24 cellular contexts compared by ENCODE assay signal in the genomic region with DNA sequence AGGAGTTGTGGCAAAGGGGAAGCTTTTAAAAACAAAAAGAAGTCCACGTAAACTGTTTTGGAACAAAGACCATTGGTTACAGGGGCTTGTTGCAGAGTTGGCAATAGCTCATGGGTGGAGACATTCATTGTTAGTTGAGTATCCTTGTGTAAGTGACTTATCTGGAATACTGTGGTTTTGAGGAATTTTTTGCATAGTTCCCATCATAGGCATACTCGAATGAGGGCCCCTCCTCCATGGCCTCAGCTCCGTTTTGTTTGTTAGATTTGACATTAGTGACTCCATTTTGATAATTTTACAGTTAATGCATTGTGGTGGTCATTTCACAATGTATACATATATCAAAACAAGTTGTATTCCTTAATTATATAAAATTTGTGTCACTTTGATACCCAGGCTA. TPM values are rescaled to one million over a fixed set of nuclear protein-coding genes. Genes with fewer than 3 reads are reported as not detected.
A peak's percentile ranks its signal among the peaks of the same experiment; 100 is the strongest.
DNase-seq lines count a peak whose midpoint lies in the region; ATAC-seq, FAIRE-seq and TF ChIP-seq lines count a peak whose summit lies in the region.
"Had no signal": no experiment of that assay in that cellular context is flagged by ENCODE, and none has a peak within 500 bp of the region (broad histone marks: within the 10 kb centered on the region; RNA-seq: fewer than 3 reads in every experiment).

No MANE protein-coding gene starts in this region.

- POLR2A ChIA-PET in HepG2 (lab: Yijun Ruan, JAX), result no interaction called here

- intact Hi-C loops in HepG2 (cut with micrococcal nuclease; ENCODE audit: unreplicated experiment) (no loop called here), right lobe of liver (cut with DNase I) (no loop called here)

- 63% methylated on average over 3 of the region's 3 CpGs for WGBS in HepG2 (ENCODE audit: low lambda C conversion rate)
- 79% methylated on average over 2 of the region's 3 CpGs for WGBS in right lobe of liver (ENCODE audit: insufficient coverage, low coverage, low lambda C conversion rate, missing lambda C conversion rate)

- no peaks in the 10 kb centered on the region for H3K9me3 Mint-ChIP-seq in activated T-cell treated with anti-CD3 and anti-CD28 coated beads, Interleukin-2, amount 50 U/mL, for 4 hours
- H3K9me3 Mint-ChIP-seq: activated CD8-positive, alpha-beta T cell treated with anti-CD3 and anti-CD28 coated beads for 36 hours; activated T-helper 1 cell treated with anti-CD3 and anti-CD28 coated beads, Interleukin-12 subunit alpha, Interleukin-12 subunit beta, Interleukin-2, Interleukin-4 antibody, amounts not matched to agents 30 ng/mL and 10 ng/mL and 1 ng/mL, durations not matched to agents 14 hours and 24 hours and 36 hours; memory B cell had no signal

- no peaks in the 10 kb centered on the region for H3K79me2 ChIP-seq in HepG2 (ENCODE audit: insufficient read depth, low read length)

- H3K4me3 Mint-ChIP-seq in activated T-cell treated with anti-CD3 and anti-CD28 coated beads, Interleukin-2, amount 50 U/mL, for 4 hours, result no peak overlapping the region
- H3K4me3 Mint-ChIP-seq: activated CD8-positive, alpha-beta T cell treated with anti-CD3 and anti-CD28 coated beads for 36 hours; activated T-helper 1 cell treated with anti-CD3 and anti-CD28 coated beads, Interleukin-12 subunit alpha, Interleukin-12 subunit beta, Interleukin-2, Interleukin-4 antibody, amounts not matched to agents 30 ng/mL and 10 ng/mL and 1 ng/mL, durations not matched to agents 14 hours and 24 hours and 36 hours; memory B cell had no signal

- TF ChIP-seq POLR2A in HepG2 (IDR thresholded peaks at IDR 0.05; ENCODE audit: insufficient read depth in 1 of 2, low read depth in 2 of 2, low read length in 2 of 2), result no peak
- TF ChIP-seq POLR2A in right lobe of liver (IDR thresholded peaks at IDR 0.05), result no peak

- CTCF ChIA-PET in HepG2 (lab: Yijun Ruan, JAX; ENCODE audit: low intra/inter-chr PET ratio, low total read pairs), result no interaction called here

- TF ChIP-seq CTCF in HepG2 (CRISPR knock-in tag; IDR thresholded peaks at IDR 0.05) (no peak), right lobe of liver (IDR thresholded peaks at IDR 0.05) (no peak), fibroblast of villous mesenchyme (IDR thresholded peaks at IDR 0.05; ENCODE audit: insufficient read depth, low read depth, low read length) (no peak), GM13977 (IDR thresholded peaks at IDR 0.05; ENCODE audit: extremely low read depth, insufficient read depth, missing control alignments) (no peak)

- no peaks in the 10 kb centered on the region for H3K27me3 Mint-ChIP-seq in activated T-cell treated with anti-CD3 and anti-CD28 coated beads, Interleukin-2, amount 50 U/mL, for 4 hours (ENCODE audit: low read depth)
- H3K27me3 Mint-ChIP-seq: memory B cell had no signal

- no peak for FAIRE-seq in HepG2 (lab: Jason Lieb, UNC)
- FAIRE-seq: G401.6 had no signal

- no peak overlapping the region for H3K4me2 ChIP-seq in HepG2 (ENCODE audit: low read depth, low read length)
- H3K4me2 ChIP-seq: PC-9 had no signal

- H3K4me3 ChIP-seq in HepG2 (replicated peaks in 1 of 3; ENCODE audit: insufficient read depth in 1 of 3, low read depth in 2 of 3, low read length in 3 of 3) (no peak overlapping the region), right lobe of liver (no peak overlapping the region), fibroblast of villous mesenchyme (ENCODE audit: low read depth, low read length) (no peak overlapping the region)
- H3K4me3 ChIP-seq: adrenal gland, coronary artery, PC-9, thoracic aorta had no signal

- peaks cover 15% of the 10 kb centered on the region for H3K4me1 Mint-ChIP-seq in activated T-cell treated with anti-CD3 and anti-CD28 coated beads, Interleukin-2, amount 50 U/mL, for 4 hours (ENCODE audit: low read depth)

- H3K27me3 ChIP-seq in HepG2 (ENCODE audit: control insufficient read depth in 1 of 2, insufficient read depth in 2 of 2, low read length in 2 of 2), result no peaks in the 10 kb centered on the region
- no peaks in the 10 kb centered on the region for H3K27me3 ChIP-seq in right lobe of liver
- H3K27me3 ChIP-seq: adrenal gland had no signal

- peaks cover 14% of the 10 kb centered on the region for H3K36me3 Mint-ChIP-seq in activated T-cell treated with anti-CD3 and anti-CD28 coated beads, Interleukin-2, amount 50 U/mL, for 4 hours (ENCODE audit: insufficient read depth)
- H3K36me3 Mint-ChIP-seq: memory B cell had no signal

- H4K20me1 ChIP-seq in HepG2 (ENCODE audit: insufficient read depth, low read length), result no peaks in the 10 kb centered on the region

- BruUV-seq in HepG2 (replicated peaks; lab: Mats Ljungman, UMichigan), result no TSS peak

- H3K4me1 ChIP-seq in HepG2 (ENCODE audit: insufficient read depth, low read length), result no peaks in the 10 kb centered on the region
- no peaks in the 10 kb centered on the region for H3K4me1 ChIP-seq in right lobe of liver
- H3K4me1 ChIP-seq: adrenal gland had no signal

- no peak for ATAC-seq in HepG2
- ATAC-seq in right lobe of liver, result no peak
- ATAC-seq in SK-N-SH treated with all-trans-retinoic acid at 6 μM for 48 hours, result peak; percentile 54; the same call in 2 of the 3 replicates
- ATAC-seq in GM19324 (IDR thresholded peaks at IDR 0.05; ENCODE audit: low FRiP score, unreplicated experiment), result no peak
- no peak for ATAC-seq in activated T-cell treated with anti-CD3 and anti-CD28 coated beads, Interleukin-2, amount 50 U/mL, for 4 hours
- ATAC-seq: activated CD8-positive, alpha-beta T cell treated with anti-CD3 and anti-CD28 coated beads for 36 hours; right cardiac atrium had no signal

- H3K9me3 ChIP-seq in HepG2 (ENCODE audit: low read length) (no peaks in the 10 kb centered on the region), right lobe of liver (no peaks in the 10 kb centered on the region)
- H3K9me3 ChIP-seq: adrenal gland, thoracic aorta had no signal

- TF ChIP-seq RAD21 in HepG2 (CRISPR knock-in tag; IDR thresholded peaks at IDR 0.05), result no peak

- in situ Hi-C loops in HepG2 (cut with HindIII; ENCODE audit: extremely low pct_ligation_motif_present, low pct_unique_long_range_greater_than_20kb), result no loop called here
- in situ Hi-C loops in GM13977 (cut with MboI; ENCODE audit: low pct_unique_long_range_greater_than_20kb, low sequenced_read_pairs, unreplicated experiment), result no loop called here

- DNase-seq in HepG2 (ENCODE audit: low spot score) (peak; percentile 12), right lobe of liver (no peak), fibroblast of villous mesenchyme (ENCODE audit: low read depth) (peak; percentile 69), amniotic stem cell (lab: John Stamatoyannopoulos, UW) (no peak), GM13977 (ENCODE audit: low spot score) (no peak)
- DNase-seq in activated T-cell treated with anti-CD3 and anti-CD28 coated beads, Interleukin-2, amount 50 U/mL, for 4 hours, result no peak
- DNase-seq: activated CD8-positive, alpha-beta T cell treated with anti-CD3 and anti-CD28 coated beads for 36 hours; adrenal gland; head of caudate nucleus; islet precursor cell; NCI-H2029 treated with DMSO at 0.1 percent for 48 hours; NCI-H69; PC-9; right cardiac atrium; stimulated activated CD4-positive, alpha-beta T cell treated with anti-CD3 and anti-CD28 coated beads, Interleukin-4, amount 100 ng/mL, for 1 hour; stimulated activated CD8-positive, alpha-beta memory T cell treated with anti-CD3 and anti-CD28 coated beads, Interleukin-4, amount 100 ng/mL, for 48 hours had no signal

- no peak overlapping the region for H3K9ac ChIP-seq in HepG2 (ENCODE audit: insufficient read depth, low read depth, low read length)

- no peak for TF ChIP-seq EP300 in HepG2 (IDR thresholded peaks at IDR 0.05; ENCODE audit: low read depth in 2 of 2, low read length in 2 of 2)
- TF ChIP-seq EP300 in HepG2 (CRISPR knock-in tag; IDR thresholded peaks at IDR 0.05; ENCODE audit: borderline replicate concordance), result no peak

- no peak overlapping the region for H2AFZ ChIP-seq in HepG2 (ENCODE audit: low read length)
- H2AFZ ChIP-seq: PC-9 had no signal

- H3K36me3 ChIP-seq in HepG2 (replicated peaks in 1 of 2; ENCODE audit: control insufficient read depth in 1 of 2, insufficient read depth in 2 of 2, low read length in 2 of 2), result 0 out of 5 replicates have a peak, but pooled peaks cover 2 to 4% of the 10 kb centered on the region in 2 experiments
- H3K36me3 ChIP-seq in right lobe of liver, result no peaks in the 10 kb centered on the region
- H3K36me3 ChIP-seq: adrenal gland, thoracic aorta had no signal

- H3K27ac ChIP-seq in HepG2 (ENCODE audit: extremely low read length, insufficient read depth, low read length), result no peak overlapping the region
- H3K27ac ChIP-seq in right lobe of liver, result no peak overlapping the region
- H3K27ac ChIP-seq: 22Rv1, adrenal gland, coronary artery, PC-9, thoracic aorta had no signal

RNA-seq across cellular contexts. Expression of a gene that starts 12.8 kb away (rescaled TPM):
- not detected in 2 replicates for total RNA-seq in HepG2 (2016; rRNA removed; fragmentation: Illumina TruSeq; extraction: Trizol)
- total RNA-seq in HepG2 (2016; cell fraction: cytosol; rRNA removed; fragmentation: Illumina TruSeq; extraction: Trizol; ENCODE audit: low read depth), result 0.26 TPM in 1 of 2 replicates, not detected in the other
- not detected in 2 replicates for total RNA-seq in HepG2 (2016; cell fraction: insoluble cytoplasmic fraction; rRNA removed; fragmentation: Illumina TruSeq; extraction: Trizol)
- 0.21 TPM in 1 of 2 replicates, not detected in the other for total RNA-seq in HepG2 (2016; cell fraction: membrane; rRNA removed; fragmentation: Illumina TruSeq; extraction: Trizol)
- total RNA-seq in HepG2 (2016; cell fraction: nucleus; rRNA removed; fragmentation: Illumina TruSeq; extraction: Trizol), result not detected in 2 replicates
- 0.07 TPM in 1 of 2 replicates, not detected in the other for polyA plus RNA-seq in HepG2 (2011; rRNA removed)
- polyA plus RNA-seq in HepG2 (2011; cell fraction: cytosol; rRNA removed), result not detected in 2 replicates
- not detected in 2 replicates for polyA plus RNA-seq in HepG2 (2011; cell fraction: nucleus; rRNA removed)
- not detected in 2 replicates for polyA plus RNA-seq in HepG2 (2012)
- 0.14 TPM in 1 of 2 replicates, not detected in the other for polyA plus RNA-seq in HepG2 (2016; cell fraction: cytosol; fragmentation: Illumina TruSeq; extraction: Trizol; ENCODE audit: low read depth)
- not detected in 2 replicates for polyA plus RNA-seq in HepG2 (2016; cell fraction: insoluble cytoplasmic fraction; fragmentation: Illumina TruSeq; extraction: Trizol; ENCODE audit: low read depth)
- 0.16 TPM in 1 of 2 replicates, not detected in the other for polyA plus RNA-seq in HepG2 (2016; cell fraction: membrane; fragmentation: Illumina TruSeq; extraction: Trizol; ENCODE audit: low read depth)
- polyA plus RNA-seq in HepG2 (2016; cell fraction: nucleus; fragmentation: Illumina TruSeq; extraction: Trizol; ENCODE audit: insufficient read depth, low read depth), result not detected in 2 replicates
- polyA minus RNA-seq in HepG2 (2011; rRNA and poly(A)+ RNA removed; ENCODE audit: low replicate concordance), result 0.87 TPM in 1 of 2 replicates, not detected in the other
- not detected in 2 replicates for polyA minus RNA-seq in HepG2 (2011; cell fraction: cytosol; rRNA and poly(A)+ RNA removed)
- polyA minus RNA-seq in HepG2 (2011; cell fraction: nucleus; rRNA and poly(A)+ RNA removed), result not detected in 2 replicates
- not detected for total RNA-seq in right lobe of liver
- total RNA-seq in fibroblast of villous mesenchyme, result not detected in 2 replicates
- 1 to 10 TPM; 5.1 to 7.9 (median 6.2) TPM for total RNA-seq in activated T-cell treated with anti-CD3 and anti-CD28 coated beads, Interleukin-2, amount 50 U/mL, for 4 hours
- total RNA-seq: right cardiac atrium, thoracic aorta had no signal

RNA-seq across cellular contexts. Expression of a gene that starts 55.3 kb away (rescaled TPM):
- 3.8 and 8.2 TPM in 2 replicates for total RNA-seq in HepG2 (2016; rRNA removed; fragmentation: Illumina TruSeq; extraction: Trizol)
- 0.71 and 0.97 TPM in 2 replicates for total RNA-seq in HepG2 (2016; cell fraction: cytosol; rRNA removed; fragmentation: Illumina TruSeq; extraction: Trizol; ENCODE audit: low read depth)
- 3.5 and 7.5 TPM in 2 replicates for total RNA-seq in HepG2 (2016; cell fraction: insoluble cytoplasmic fraction; rRNA removed; fragmentation: Illumina TruSeq; extraction: Trizol)
- 1.2 and 1.4 TPM in 2 replicates for total RNA-seq in HepG2 (2016; cell fraction: membrane; rRNA removed; fragmentation: Illumina TruSeq; extraction: Trizol)
- 14.1 and 16.6 TPM in 2 replicates for total RNA-seq in HepG2 (2016; cell fraction: nucleus; rRNA removed; fragmentation: Illumina TruSeq; extraction: Trizol)
- polyA plus RNA-seq in HepG2 (2011; rRNA removed), result 3.6 and 3.9 TPM in 2 replicates
- 0.67 and 0.81 TPM in 2 replicates for polyA plus RNA-seq in HepG2 (2011; cell fraction: cytosol; rRNA removed)
- polyA plus RNA-seq in HepG2 (2011; cell fraction: nucleus; rRNA removed), result 11.8 and 16.8 TPM in 2 replicates
- polyA plus RNA-seq in HepG2 (2012), result 1.4 and 2.1 TPM in 2 replicates
- polyA plus RNA-seq in HepG2 (2016; cell fraction: cytosol; fragmentation: Illumina TruSeq; extraction: Trizol; ENCODE audit: low read depth), result 0.27 and 0.29 TPM in 2 replicates
- 2.0 and 2.9 TPM in 2 replicates for polyA plus RNA-seq in HepG2 (2016; cell fraction: insoluble cytoplasmic fraction; fragmentation: Illumina TruSeq; extraction: Trizol; ENCODE audit: low read depth)
- polyA plus RNA-seq in HepG2 (2016; cell fraction: membrane; fragmentation: Illumina TruSeq; extraction: Trizol; ENCODE audit: low read depth), result 0.64 and 0.73 TPM in 2 replicates
- polyA plus RNA-seq in HepG2 (2016; cell fraction: nucleus; fragmentation: Illumina TruSeq; extraction: Trizol; ENCODE audit: insufficient read depth, low read depth), result 29.1 and 31.2 TPM in 2 replicates
- 2.4 and 13.2 TPM in 2 replicates for polyA minus RNA-seq in HepG2 (2011; rRNA and poly(A)+ RNA removed; ENCODE audit: low replicate concordance)
- 0.97 and 1.2 TPM in 2 replicates for polyA minus RNA-seq in HepG2 (2011; cell fraction: cytosol; rRNA and poly(A)+ RNA removed)
- polyA minus RNA-seq in HepG2 (2011; cell fraction: nucleus; rRNA and poly(A)+ RNA removed), result 5.3 and 5.7 TPM in 2 replicates
- under 1 TPM; 0.24 to 0.86 (median 0.42) TPM for total RNA-seq in right lobe of liver
- 2.9 and 3.0 TPM in 2 replicates for total RNA-seq in fibroblast of villous mesenchyme
- 10 to 100 TPM; 51.6 to 64.1 (median 56.1) TPM for total RNA-seq in activated T-cell treated with anti-CD3 and anti-CD28 coated beads, Interleukin-2, amount 50 U/mL, for 4 hours

Comparison
In these comparisons a context has a peak if more than half of its experiments do, and no peak if none do; other contexts are left out.
1. DNase-seq: peak in HepG2 (single experiment) and fibroblast of villous mesenchyme (single experiment); none in right lobe of liver (0 of 3), amniotic stem cell (single experiment), GM13977 (single experiment) and activated T-cell treated with anti-CD3 and anti-CD28 coated beads, Interleukin-2, amount 50 U/mL, for 4 hours (single experiment).